11 cellular contexts compared by ENCODE assay signal in the genomic region with DNA sequence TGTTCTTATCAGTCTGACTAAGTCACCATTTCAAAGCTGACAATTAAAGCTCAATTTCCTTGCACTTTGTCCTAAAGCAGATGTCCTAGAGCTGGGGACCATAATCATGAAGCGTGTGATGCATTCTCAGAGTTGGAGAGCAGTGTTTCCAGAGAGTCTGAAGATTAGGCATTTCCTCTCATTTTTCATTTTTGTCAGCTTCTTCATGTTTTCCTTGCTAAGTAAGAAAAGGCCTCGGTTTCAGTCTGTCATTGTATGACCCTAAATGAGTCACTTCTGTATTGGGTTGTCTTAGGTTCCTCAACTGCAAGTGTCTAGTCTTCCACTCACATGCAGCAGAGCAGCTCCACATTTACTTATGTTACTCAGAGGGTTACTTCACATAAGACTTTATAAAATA.
A peak's percentile ranks its signal among the peaks of the same experiment; 100 is the strongest.
DNase-seq lines count a peak whose midpoint lies in the region; ATAC-seq and TF ChIP-seq lines count a peak whose summit lies in the region.
"Had no signal": no experiment of that assay in that cellular context is flagged by ENCODE, and none has a peak within 500 bp of the region (broad histone marks: within the 10 kb centered on the region; RNA-seq: fewer than 3 reads in every experiment).

No MANE protein-coding gene starts in this region.

- CTCF ChIA-PET in activated CD4-positive, alpha-beta memory T cell treated with anti-CD3 and anti-CD28 coated beads for 36 hours (lab: Charles Lee), result interaction anchor here (0.7 to 5.5 kb wide), 12 partner anchors 13 to 1175 kb away, joined by 3 to 41 read pairs (median 4); no protein-coding TSS in a partner anchor
- CTCF ChIA-PET in WTC11 (lab: Charles Lee), result no interaction called here

- H3K36me3 ChIP-seq in MG63, result no peaks in the 10 kb centered on the region
- H3K36me3 ChIP-seq: neutrophil had no signal

- intact Hi-C loops in activated CD4-positive, alpha-beta memory T cell treated with anti-CD3 and anti-CD28 coated beads for 36 hours (cut with micrococcal nuclease), result loop anchor here (1.0 to 10.0 kb wide), 9 partner anchors 36 to 1670 kb away; partner anchors contain the start of gene LPP

- DNase-seq in EH (ENCODE audit: low read depth) (peak; percentile 79), HFFc6 (peak; percentile 33), left lobe of liver (ENCODE audit: low spot score) (no peak), MG63 (no peak), WTC11 (ENCODE audit: low spot score) (no peak), G401 (ENCODE audit: low spot score) (no peak)
- peak; percentile 23 for DNase-seq in activated CD4-positive, alpha-beta memory T cell treated with anti-CD3 and anti-CD28 coated beads for 36 hours
- DNase-seq: activated CD4-positive, CD25-positive, alpha-beta regulatory T cell; NCI-H1930 had no signal

- no peaks in the 10 kb centered on the region for H3K9me3 ChIP-seq in MG63
- H3K9me3 ChIP-seq: neutrophil had no signal

- no peaks in the 10 kb centered on the region for H3K27me3 ChIP-seq in MG63
- H3K27me3 ChIP-seq: neutrophil had no signal

- H3K27ac Mint-ChIP-seq in HFFc6 (peak overlapping the region; percentile 63), WTC11 (no peak overlapping the region; the same call in 1 of the 2 replicates)
- H3K27ac Mint-ChIP-seq in activated CD4-positive, alpha-beta memory T cell treated with anti-CD3 and anti-CD28 coated beads for 36 hours, result peak overlapping the region; percentile 86

- H3K4me1 Mint-ChIP-seq in HFFc6 (ENCODE audit: low read depth), result peaks cover 34% of the 10 kb centered on the region
- peaks cover 43% of the 10 kb centered on the region for H3K4me1 Mint-ChIP-seq in activated CD4-positive, alpha-beta memory T cell treated with anti-CD3 and anti-CD28 coated beads for 36 hours (ENCODE audit: low read depth)
- peaks cover 16% of the 10 kb centered on the region for H3K4me1 Mint-ChIP-seq in WTC11

- no peak overlapping the region for H3K4me3 ChIP-seq in MG63

- H3K9me3 Mint-ChIP-seq in HFFc6 (no peaks in the 10 kb centered on the region), WTC11 (peaks cover 4% of the 10 kb centered on the region)
- peaks cover 6% of the 10 kb centered on the region for H3K9me3 Mint-ChIP-seq in activated CD4-positive, alpha-beta memory T cell treated with anti-CD3 and anti-CD28 coated beads for 36 hours

- ATAC-seq in left lobe of liver (peak; percentile 43), WTC11 (no peak), HG02678 (IDR thresholded peaks at IDR 0.05; ENCODE audit: unreplicated experiment) (no peak)

- POLR2A ChIA-PET in activated CD4-positive, alpha-beta memory T cell treated with anti-CD3 and anti-CD28 coated beads for 36 hours (lab: Charles Lee), result interaction anchor here (0.6 to 2.1 kb wide), 15 partner anchors 38 to 1704 kb away, joined by 3 to 11 read pairs (median 3); partner anchors contain the start of gene BCL6
- POLR2A ChIA-PET in WTC11 (lab: Charles Lee), result no interaction called here

- in situ Hi-C loops in G401 (cut with HindIII; ENCODE audit: low sequenced_read_pairs), result no loop called here

- H3K27me3 Mint-ChIP-seq in HFFc6 (ENCODE audit: insufficient read depth) (no peaks in the 10 kb centered on the region; the same call in 1 of the 2 replicates), WTC11 (ENCODE audit: low read depth) (no peaks in the 10 kb centered on the region)
- no peaks in the 10 kb centered on the region for H3K27me3 Mint-ChIP-seq in activated CD4-positive, alpha-beta memory T cell treated with anti-CD3 and anti-CD28 coated beads for 36 hours

- no peaks in the 10 kb centered on the region; the same call in 1 of the 2 replicates for H3K36me3 Mint-ChIP-seq in HFFc6 (ENCODE audit: low read depth)
- H3K36me3 Mint-ChIP-seq in activated CD4-positive, alpha-beta memory T cell treated with anti-CD3 and anti-CD28 coated beads for 36 hours, result no peaks in the 10 kb centered on the region
- H3K36me3 Mint-ChIP-seq in WTC11, result no peaks in the 10 kb centered on the region

- H3K4me3 Mint-ChIP-seq in HFFc6 (peak overlapping the region; percentile 1; the same call in 1 of the 2 replicates), WTC11 (no peak overlapping the region)
- H3K4me3 Mint-ChIP-seq in activated CD4-positive, alpha-beta memory T cell treated with anti-CD3 and anti-CD28 coated beads for 36 hours, result no peak overlapping the region

- no peak for TF ChIP-seq CTCF in HFFc6 (IDR thresholded peaks at IDR 0.05)
- TF ChIP-seq CTCF in WTC11 (IDR thresholded peaks at IDR 0.05), result no peak

TF ChIP-seq in WTC11, 78 proteins besides CTCF, POLR2A, EP300 and RAD21 (continues in another document):
- TF ChIP-seq NFATC4 (CRISPR knock-in tag; IDR thresholded peaks at IDR 0.05) (no peak), CREM (CRISPR knock-in tag; IDR thresholded peaks at IDR 0.05) (no peak), ATF6 (CRISPR knock-in tag; IDR thresholded peaks at IDR 0.05) (no peak), CBFB (CRISPR knock-in tag; IDR thresholded peaks at IDR 0.05; ENCODE audit: low read depth) (no peak), ATF1 (CRISPR knock-in tag; IDR thresholded peaks at IDR 0.05) (no peak), PRDM15 (CRISPR knock-in tag; IDR thresholded peaks at IDR 0.05) (no peak)
- TF ChIP-seq, protein P1, sequence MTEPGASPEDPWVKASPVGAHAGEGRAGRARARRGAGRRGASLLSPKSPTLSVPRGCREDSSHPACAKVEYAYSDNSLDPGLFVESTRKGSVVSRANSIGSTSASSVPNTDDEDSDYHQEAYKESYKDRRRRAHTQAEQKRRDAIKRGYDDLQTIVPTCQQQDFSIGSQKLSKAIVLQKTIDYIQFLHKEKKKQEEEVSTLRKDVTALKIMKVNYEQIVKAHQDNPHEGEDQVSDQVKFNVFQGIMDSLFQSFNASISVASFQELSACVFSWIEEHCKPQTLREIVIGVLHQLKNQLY (CRISPR knock-in tag; IDR thresholded peaks at IDR 0.05), result no peak
- TF ChIP-seq, protein P2, sequence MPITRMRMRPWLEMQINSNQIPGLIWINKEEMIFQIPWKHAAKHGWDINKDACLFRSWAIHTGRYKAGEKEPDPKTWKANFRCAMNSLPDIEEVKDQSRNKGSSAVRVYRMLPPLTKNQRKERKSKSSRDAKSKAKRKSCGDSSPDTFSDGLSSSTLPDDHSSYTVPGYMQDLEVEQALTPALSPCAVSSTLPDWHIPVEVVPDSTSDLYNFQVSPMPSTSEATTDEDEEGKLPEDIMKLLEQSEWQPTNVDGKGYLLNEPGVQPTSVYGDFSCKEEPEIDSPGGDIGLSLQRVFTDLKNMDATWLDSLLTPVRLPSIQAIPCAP (CRISPR knock-in tag; IDR thresholded peaks at IDR 0.05), result no peak

Comparison
In these comparisons a context has a peak if more than half of its experiments do, and no peak if none do; other contexts are left out.
1. DNase-seq: peak in EH (single experiment), HFFc6 (single experiment) and activated CD4-positive, alpha-beta memory T cell treated with anti-CD3 and anti-CD28 coated beads for 36 hours (single experiment); none in left lobe of liver (single experiment), MG63 (single experiment), WTC11 (single experiment) and G401 (single experiment).